1 cellular context compared by ENCODE assay signal in the genomic region with DNA sequence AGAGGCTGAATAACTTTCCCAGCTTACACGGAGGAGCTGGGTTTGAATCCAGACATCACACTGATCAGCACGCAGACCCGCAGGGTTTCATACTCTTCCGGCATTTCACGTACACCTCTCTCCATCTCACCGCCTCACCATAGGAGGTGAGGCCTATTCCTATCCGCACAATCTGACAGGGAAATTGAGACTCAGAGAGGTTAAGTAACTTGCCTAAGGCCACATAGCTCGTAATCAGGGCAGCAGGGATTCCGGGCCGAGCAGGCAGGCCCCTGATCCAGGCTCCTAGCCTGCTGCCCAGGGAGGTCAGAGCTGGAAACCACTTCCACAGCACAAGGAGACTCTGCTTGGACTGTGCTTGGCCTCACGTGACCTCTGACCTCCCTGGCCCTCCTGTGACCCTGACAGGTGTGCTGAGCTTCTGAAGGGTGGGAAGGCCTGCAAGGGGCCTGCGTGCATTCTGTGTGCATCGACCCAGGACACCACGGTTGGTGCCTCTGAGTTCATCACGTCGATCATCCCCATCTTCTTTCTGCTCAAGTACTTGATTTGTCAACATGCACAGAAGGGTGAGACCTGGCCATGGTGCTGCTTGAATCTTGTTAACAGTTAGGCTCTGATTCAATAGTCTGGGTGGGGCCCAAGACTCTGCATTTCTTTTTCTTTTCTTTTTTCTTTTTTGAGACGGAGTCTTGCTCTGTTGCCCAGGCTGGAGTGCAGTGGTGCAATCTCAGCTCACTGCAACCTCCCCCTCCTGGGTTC.
TF ChIP-seq lines count a peak whose summit lies in the region.

No MANE protein-coding gene starts in this region.

TF ChIP-seq in K562, 482 proteins besides CTCF, POLR2A, EP300 and RAD21:
- no peak for TF ChIP-seq NR2C2 (CRISPR knock-in tag; IDR thresholded peaks at IDR 0.05)
- 0 out of 2 replicates have a peak, but pooled peaks have one; percentile 12 for TF ChIP-seq NR2C2 (tag; IDR thresholded peaks at IDR 0.05)
- TF ChIP-seq RREB1 (CRISPR knock-in tag; IDR thresholded peaks at IDR 0.05): no peak
- TF ChIP-seq POLR2G (IDR thresholded peaks at IDR 0.05; ENCODE audit: low read depth, low read length): no peak
- peak; percentile 59 for TF ChIP-seq USF1 (CRISPR knock-in tag; IDR thresholded peaks at IDR 0.05)
- TF ChIP-seq TFE3 (CRISPR knock-in tag; IDR thresholded peaks at IDR 0.05): peak; percentile 28
- TF ChIP-seq, protein P1, sequence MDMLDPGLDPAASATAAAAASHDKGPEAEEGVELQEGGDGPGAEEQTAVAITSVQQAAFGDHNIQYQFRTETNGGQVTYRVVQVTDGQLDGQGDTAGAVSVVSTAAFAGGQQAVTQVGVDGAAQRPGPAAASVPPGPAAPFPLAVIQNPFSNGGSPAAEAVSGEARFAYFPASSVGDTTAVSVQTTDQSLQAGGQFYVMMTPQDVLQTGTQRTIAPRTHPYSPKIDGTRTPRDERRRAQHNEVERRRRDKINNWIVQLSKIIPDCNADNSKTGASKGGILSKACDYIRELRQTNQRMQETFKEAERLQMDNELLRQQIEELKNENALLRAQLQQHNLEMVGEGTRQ (CRISPR knock-in tag; IDR thresholded peaks at IDR 0.05): peak; percentile 53
- 0 out of 2 replicates have a peak, but pooled peaks have one; percentile 25 for TF ChIP-seq NR2C1 (IDR thresholded peaks at IDR 0.05)
- TF ChIP-seq NR2C1 (tag; IDR thresholded peaks at IDR 0.05): 0 out of 2 replicates have a peak, but pooled peaks have one; percentile 43
